Comparison of ENCODE assay signal across 8 cellular contexts in the genomic region with DNA sequence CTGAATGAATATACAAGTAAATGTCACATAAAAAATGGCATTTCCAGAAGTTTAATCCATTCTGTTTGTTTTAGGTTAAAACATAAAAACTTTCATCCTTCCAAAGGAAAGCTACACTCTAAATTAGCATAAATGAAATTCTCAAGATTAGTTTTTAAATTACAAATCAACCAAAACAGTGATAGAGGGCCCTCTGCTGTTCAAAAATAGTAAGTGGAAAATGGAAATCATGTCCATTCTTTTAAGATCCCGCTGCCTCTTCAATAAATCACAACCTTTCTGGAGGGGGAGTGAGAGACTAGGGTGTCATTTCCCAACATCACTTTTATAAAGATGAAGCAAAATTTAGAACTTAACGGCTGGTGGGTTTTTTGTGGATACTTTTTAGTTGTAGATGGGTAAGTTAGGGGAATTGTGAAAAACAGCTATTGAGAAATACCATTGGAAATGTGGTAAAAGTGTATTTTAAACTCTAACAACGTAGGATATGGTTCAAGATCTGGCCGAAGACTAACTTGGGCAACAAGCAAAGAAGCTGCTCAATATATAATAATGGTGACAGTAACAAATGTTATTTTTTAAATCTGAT. TPM values are rescaled to one million over a fixed set of nuclear protein-coding genes. Genes with fewer than 3 reads are reported as not detected.
DNase-seq lines count a peak whose midpoint lies in the region; ATAC-seq and TF ChIP-seq lines count a peak whose summit lies in the region.

No MANE protein-coding gene starts in this region.

- peak; percentile 33 for DNase-seq in AG20443 (ENCODE audit: low spot score)
- DNase-seq in NOMO-1 (lab: John Stamatoyannopoulos, UW; ENCODE audit: unreplicated experiment in 2 of 2) = peak; percentile 43 to 68
- no peak for DNase-seq in colonic mucosa
- no peak for DNase-seq in natural killer cell
- no peak for DNase-seq in posterior vena cava (ENCODE audit: low spot score)
- DNase-seq in activated CD4-positive, alpha-beta T cell treated with anti-CD3 and anti-CD28 coated beads, Interleukin-2, amount 50 U/mL, for 4 hours = no peak

- H3K9me3 Mint-ChIP-seq in natural killer cell = no peaks in the 10 kb centered on the region

- peak overlapping the region; percentile 73 for H3K4me3 Mint-ChIP-seq in natural killer cell

- H3K36me3 Mint-ChIP-seq in natural killer cell = no peaks in the 10 kb centered on the region

- ATAC-seq in natural killer cell = no peak
- no peak for ATAC-seq in GM21825 (IDR thresholded peaks at IDR 0.05; ENCODE audit: unreplicated experiment)

- intact Hi-C loops in colonic mucosa (cut with DNase I) = loop anchor here (5.0 kb wide), 1 partner anchor 410 kb away; the partner anchor contains the start of gene SLC39A10
- intact Hi-C loops in natural killer cell (cut with micrococcal nuclease) = loop anchor here (5.0 to 10.0 kb wide), 4 partner anchors 405 to 660 kb away; no protein-coding TSS in a partner anchor
- intact Hi-C loops in posterior vena cava (cut with DNase I) = no loop called here

- no peaks in the 10 kb centered on the region for H3K27me3 ChIP-seq in colonic mucosa

- H3K4me3 ChIP-seq in GM12875 (ENCODE audit: low read depth, low read length) (no peak overlapping the region), colonic mucosa (no peak overlapping the region)

- H3K27ac ChIP-seq in colonic mucosa = no peak overlapping the region

- TF ChIP-seq CTCF in GM12875 (IDR thresholded peaks at IDR 0.05; ENCODE audit: borderline replicate concordance, insufficient read depth, low read depth, low read length) (peak; percentile 28; the same call in 1 of the 2 replicates), colonic mucosa (IDR thresholded peaks at IDR 0.05) (peak; percentile 72), natural killer cell (IDR thresholded peaks at IDR 0.05) (peak; percentile 88)

- H3K9me3 ChIP-seq in colonic mucosa = no peaks in the 10 kb centered on the region

- H3K36me3 ChIP-seq in colonic mucosa = no peaks in the 10 kb centered on the region

- peaks cover 3% of the 10 kb centered on the region for H3K4me1 ChIP-seq in colonic mucosa

- peaks cover 11 to 16% of the 10 kb centered on the region in 2 donors for H3K4me1 Mint-ChIP-seq in natural killer cell

- H3K9ac ChIP-seq in colonic mucosa (ENCODE audit: low read depth in 2 of 2, low read length in 2 of 2) = no peak overlapping the region

- peak overlapping the region; percentile 22 to 34 for H3K27ac Mint-ChIP-seq in natural killer cell

- H3K27me3 Mint-ChIP-seq in natural killer cell (ENCODE audit: low read depth in 2 of 2) = no peaks in the 10 kb centered on the region

RNA-seq across cellular contexts. Expression of gene DNAH7, which starts 1.7 kb away (rescaled TPM):
- 1 to 10 TPM in 1 of 2 donors, under 1 TPM in 1; 0.91 to 2.0 TPM for total RNA-seq in colonic mucosa
- under 1 TPM in 2 of 3 donors, not detected in 1; 0.07 to 0.20 TPM for total RNA-seq in natural killer cell
- total RNA-seq in posterior vena cava = 1 to 10 TPM; 1.4 to 2.5 TPM

Comparison
In these comparisons a context has a peak if more than half of its experiments do, and no peak if none do; other contexts are left out.
1. DNase-seq: peak in AG20443 (single experiment) and NOMO-1 (2 of 2); none in colonic mucosa (single experiment), natural killer cell (single experiment), posterior vena cava (single experiment) and activated CD4-positive, alpha-beta T cell treated with anti-CD3 and anti-CD28 coated beads, Interleukin-2, amount 50 U/mL, for 4 hours (0 of 2).
2. CTCF ChIP-seq: peak in every context shown above with its lines; median percentile 88 in natural killer cell; 72 in colonic mucosa; 28 in GM12875.
3. intact Hi-C loops: an anchor here in colonic mucosa (5.0 kb wide) and natural killer cell (5.0 to 10.0 kb wide); none called in posterior vena cava.